26 cellular contexts compared by ENCODE assay signal in genomic region chr4:17010426-17011087, GRCh38.
"Had no signal": no experiment of that assay in that cellular context is flagged by ENCODE, and none has a peak within 500 bp of the region (broad histone marks: within the 10 kb centered on the region; RNA-seq: fewer than 3 reads in every experiment).

No MANE protein-coding gene starts in this region.

- H3K4me1 ChIP-seq: breast epithelium, colonic mucosa, esophagus squamous epithelium, gastrocnemius medialis, left ventricle myocardium inferior, pancreas, psoas muscle, thyroid gland had no signal

- H3K36me3 ChIP-seq: breast epithelium, colonic mucosa, esophagus squamous epithelium, gastrocnemius medialis, left ventricle myocardium inferior, neutrophil, pancreas, thyroid gland had no signal

- ATAC-seq: activated T-cell treated with anti-CD3 and anti-CD28 coated beads, Interleukin-2, amount 50 U/mL, for 72 hours; effector memory CD8-positive, alpha-beta T cell; gastrocnemius medialis; natural killer cell; pancreas; psoas muscle; right cardiac atrium had no signal

- H3K4me3 Mint-ChIP-seq: activated CD4-positive, alpha-beta memory T cell treated with anti-CD3 and anti-CD28 coated beads, Interleukin-2, amount 10 ng/mL, durations not matched to agents 7 days and 5 days; activated CD4-positive, alpha-beta T cell treated with anti-CD3 and anti-CD28 coated beads, Interleukin-2, amount 10 ng/mL, durations not matched to agents 24 days and 14 days; activated naive CD4-positive, alpha-beta T cell treated with anti-CD3 and anti-CD28 coated beads for 36 hours; activated naive CD8-positive, alpha-beta T cell treated with anti-CD3 and anti-CD28 coated beads, Interleukin-2, amount 10 ng/mL, durations not matched to agents 7 days and 5 days; activated T-cell treated with anti-CD3 and anti-CD28 coated beads, Interleukin-2, amount 50 U/mL, for 72 hours; effector memory CD8-positive, alpha-beta T cell; natural killer cell had no signal

- H3K27ac ChIP-seq: breast epithelium, colonic mucosa, dorsolateral prefrontal cortex, esophagus squamous epithelium, gastrocnemius medialis, left ventricle myocardium inferior, neutrophil, pancreas, psoas muscle, thyroid gland had no signal

- H3K4me3 ChIP-seq: breast epithelium, colonic mucosa, dorsolateral prefrontal cortex, esophagus squamous epithelium, gastrocnemius medialis, left ventricle myocardium inferior, pancreas, psoas muscle, thyroid gland had no signal

- H3K9me3 ChIP-seq: breast epithelium, colonic mucosa, esophagus squamous epithelium, gastrocnemius medialis, neutrophil, pancreas, psoas muscle, thyroid gland had no signal

- H3K27ac Mint-ChIP-seq: activated CD4-positive, alpha-beta memory T cell treated with anti-CD3 and anti-CD28 coated beads, Interleukin-2, amount 10 ng/mL, durations not matched to agents 7 days and 5 days; activated CD4-positive, alpha-beta T cell treated with anti-CD3 and anti-CD28 coated beads, Interleukin-2, amount 10 ng/mL, durations not matched to agents 24 days and 14 days; activated naive CD4-positive, alpha-beta T cell treated with anti-CD3 and anti-CD28 coated beads for 36 hours; activated naive CD8-positive, alpha-beta T cell treated with anti-CD3 and anti-CD28 coated beads, Interleukin-2, amount 10 ng/mL, durations not matched to agents 7 days and 5 days; activated T-cell treated with anti-CD3 and anti-CD28 coated beads, Interleukin-2, amount 50 U/mL, for 72 hours; effector memory CD8-positive, alpha-beta T cell; natural killer cell had no signal

- H3K27me3 ChIP-seq: breast epithelium, colonic mucosa, dorsolateral prefrontal cortex, esophagus squamous epithelium, gastrocnemius medialis, neutrophil, pancreas, thyroid gland had no signal

- H3K4me1 Mint-ChIP-seq: activated CD4-positive, alpha-beta memory T cell treated with anti-CD3 and anti-CD28 coated beads, Interleukin-2, amount 10 ng/mL, durations not matched to agents 7 days and 5 days; activated CD4-positive, alpha-beta T cell treated with anti-CD3 and anti-CD28 coated beads, Interleukin-2, amount 10 ng/mL, durations not matched to agents 24 days and 14 days; activated naive CD8-positive, alpha-beta T cell treated with anti-CD3 and anti-CD28 coated beads, Interleukin-2, amount 10 ng/mL, durations not matched to agents 7 days and 5 days; natural killer cell had no signal

- H3K27me3 Mint-ChIP-seq: activated CD4-positive, alpha-beta memory T cell treated with anti-CD3 and anti-CD28 coated beads, Interleukin-2, amount 10 ng/mL, durations not matched to agents 7 days and 5 days; activated CD4-positive, alpha-beta T cell treated with anti-CD3 and anti-CD28 coated beads, Interleukin-2, amount 10 ng/mL, durations not matched to agents 24 days and 14 days; activated naive CD8-positive, alpha-beta T cell treated with anti-CD3 and anti-CD28 coated beads, Interleukin-2, amount 10 ng/mL, durations not matched to agents 7 days and 5 days had no signal

- H3K9me3 Mint-ChIP-seq: activated CD4-positive, alpha-beta memory T cell treated with anti-CD3 and anti-CD28 coated beads, Interleukin-2, amount 10 ng/mL, durations not matched to agents 7 days and 5 days; activated CD4-positive, alpha-beta T cell treated with anti-CD3 and anti-CD28 coated beads, Interleukin-2, amount 10 ng/mL, durations not matched to agents 24 days and 14 days; activated naive CD4-positive, alpha-beta T cell treated with anti-CD3 and anti-CD28 coated beads for 36 hours; activated naive CD8-positive, alpha-beta T cell treated with anti-CD3 and anti-CD28 coated beads, Interleukin-2, amount 10 ng/mL, durations not matched to agents 7 days and 5 days; activated T-cell treated with anti-CD3 and anti-CD28 coated beads, Interleukin-2, amount 50 U/mL, for 72 hours; effector memory CD8-positive, alpha-beta T cell; natural killer cell had no signal

- H3K36me3 Mint-ChIP-seq: activated naive CD8-positive, alpha-beta T cell treated with anti-CD3 and anti-CD28 coated beads, Interleukin-2, amount 10 ng/mL, durations not matched to agents 7 days and 5 days; natural killer cell had no signal

- DNase-seq: activated CD4-positive, alpha-beta memory T cell treated with anti-CD3 and anti-CD28 coated beads, Interleukin-2, amount 10 ng/mL, durations not matched to agents 7 days and 5 days; activated CD4-positive, alpha-beta T cell treated with anti-CD3 and anti-CD28 coated beads, Interleukin-2, amount 10 ng/mL, durations not matched to agents 24 days and 14 days; activated CD4-positive, CD25-positive, alpha-beta regulatory T cell; activated effector memory CD4-positive, alpha-beta T cell treated with Interleukin-2 at 50 U/mL for 16 hours; activated naive CD4-positive, alpha-beta T cell treated with anti-CD3 and anti-CD28 coated beads for 36 hours; activated naive CD8-positive, alpha-beta T cell treated with anti-CD3 and anti-CD28 coated beads, Interleukin-2, amount 10 ng/mL, durations not matched to agents 7 days and 5 days; activated T-cell treated with anti-CD3 and anti-CD28 coated beads, Interleukin-2, amount 50 U/mL, for 72 hours; amniotic stem cell; colonic mucosa; dorsolateral prefrontal cortex; effector memory CD8-positive, alpha-beta T cell; esophagus squamous epithelium; gastrocnemius medialis; hypothalamus; left ventricle myocardium inferior; midbrain; natural killer cell; pancreas; psoas muscle; stimulated activated CD4-positive, alpha-beta T cell treated with anti-CD3 and anti-CD28 coated beads, Interleukin-4, amount 100 ng/mL, for 24 hours; stimulated activated naive CD4-positive, alpha-beta T cell treated with Interleukin-2 at 50 U/mL for 16 hours; T1000; thyroid gland had no signal
